Comparison of ENCODE assay signal across 8 cellular contexts in the genomic region with DNA sequence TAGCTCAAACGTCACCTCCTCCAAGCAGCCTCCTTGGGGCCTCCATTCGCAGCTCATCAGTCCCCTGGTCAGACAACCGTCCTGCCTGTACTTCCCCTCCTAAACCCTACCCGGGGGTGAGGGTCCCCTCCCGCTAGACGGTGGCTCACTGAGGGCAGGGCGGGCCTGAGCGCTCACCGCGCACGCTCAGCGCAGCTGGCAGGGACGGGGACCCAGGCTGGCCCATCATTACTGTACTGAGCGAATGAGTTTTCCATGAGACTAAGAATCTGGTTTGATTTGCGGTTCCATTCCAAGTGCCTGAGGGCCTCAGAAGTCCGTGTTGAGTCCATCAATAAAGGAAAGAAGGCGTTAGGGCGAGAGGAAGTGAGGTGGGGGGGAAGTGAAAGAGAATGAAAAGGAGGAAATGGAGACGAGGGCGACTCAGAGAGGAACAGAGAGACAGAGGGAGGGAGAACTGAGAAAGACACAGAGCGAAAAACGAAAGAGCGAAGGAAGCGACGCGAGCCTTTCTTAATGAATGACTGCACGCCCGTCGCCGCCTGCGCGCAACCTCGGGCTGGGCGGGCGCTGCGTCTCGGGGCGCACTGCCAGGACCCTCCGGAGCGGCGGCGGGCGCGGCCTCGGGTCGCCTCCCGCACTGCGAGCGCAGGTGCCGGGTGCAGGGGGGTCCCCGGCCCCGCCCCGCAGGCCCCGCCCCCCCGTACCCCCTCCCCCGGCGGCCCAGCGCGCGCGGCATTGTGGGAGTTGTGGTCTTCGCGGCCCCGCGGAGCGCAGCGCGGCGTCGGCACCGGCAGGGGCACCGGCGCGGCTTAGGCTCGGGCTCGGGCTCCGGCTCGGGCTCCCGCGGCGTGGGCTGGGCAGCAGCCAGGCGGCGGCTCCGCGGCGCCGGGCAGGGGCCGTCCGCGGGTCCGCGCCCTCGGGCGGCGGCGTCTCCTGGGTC. TPM values are rescaled to one million over a fixed set of nuclear protein-coding genes. Genes with fewer than 3 reads are reported as not detected.
DNase-seq lines count a peak whose midpoint lies in the region; ATAC-seq and TF ChIP-seq lines count a peak whose summit lies in the region.

A gene with protein sequence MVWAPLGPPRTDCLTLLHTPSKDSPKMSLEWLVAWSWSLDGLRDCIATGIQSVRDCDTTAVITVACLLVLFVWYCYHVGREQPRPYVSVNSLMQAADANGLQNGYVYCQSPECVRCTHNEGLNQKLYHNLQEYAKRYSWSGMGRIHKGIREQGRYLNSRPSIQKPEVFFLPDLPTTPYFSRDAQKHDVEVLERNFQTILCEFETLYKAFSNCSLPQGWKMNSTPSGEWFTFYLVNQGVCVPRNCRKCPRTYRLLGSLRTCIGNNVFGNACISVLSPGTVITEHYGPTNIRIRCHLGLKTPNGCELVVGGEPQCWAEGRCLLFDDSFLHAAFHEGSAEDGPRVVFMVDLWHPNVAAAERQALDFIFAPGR (plus strand): TSS at position 746 of the 943 bp plus-strand sequence. CDS start 4,356 bp downstream, outside the sequence.

- H3K4me3 ChIP-seq in OCI-LY1 (ENCODE audit: low read depth, low read length, poor library complexity, severe bottlenecking) (peak within 1 kb of the TSS; percentile 70), mucosa of stomach (ENCODE audit: low read length) (peak within 1 kb of the TSS; percentile 90)

- no peaks in the 10 kb centered on the region; the same call in 1 of the 2 replicates for H3F3A ChIP-seq in OCI-LY1 (ENCODE audit: insufficient read depth, low read length)

- peak; percentile 85 for ATAC-seq in CD4-positive, alpha-beta T cell (ENCODE audit: poor library complexity)
- peak; percentile 78 for ATAC-seq in GM19395 (IDR thresholded peaks at IDR 0.05; ENCODE audit: unreplicated experiment)
- peak; percentile 64 for ATAC-seq in HG03520 (IDR thresholded peaks at IDR 0.05; ENCODE audit: unreplicated experiment)

- H3K27me3 Mint-ChIP-seq in CD4-positive, alpha-beta T cell: no peaks in the 10 kb centered on the region

- H3K4me1 ChIP-seq in OCI-LY1 (ENCODE audit: insufficient read depth, low read length, severe bottlenecking) (peaks cover 45% of the 10 kb centered on the region), mucosa of stomach (ENCODE audit: control insufficient read depth, insufficient read depth, low read length) (peaks cover 24% of the 10 kb centered on the region)

- no peaks in the 10 kb centered on the region for H4K20me1 ChIP-seq in OCI-LY1 (ENCODE audit: insufficient read depth, low read length)

- H3K79me2 ChIP-seq in OCI-LY1 (ENCODE audit: insufficient read depth, low read length): no peaks in the 10 kb centered on the region

- H3K27ac Mint-ChIP-seq in CD4-positive, alpha-beta T cell: peak within 1 kb of the TSS; percentile 94

- peaks cover 31% of the 10 kb centered on the region for H3K4me1 Mint-ChIP-seq in CD4-positive, alpha-beta T cell (ENCODE audit: low read depth)

- peak within 1 kb of the TSS; percentile 94 for H3K4me2 ChIP-seq in OCI-LY1 (ENCODE audit: low read length)

- peaks cover 17% of the 10 kb centered on the region for H3K36me3 Mint-ChIP-seq in CD4-positive, alpha-beta T cell (ENCODE audit: low read depth)

- H3K9ac ChIP-seq in OCI-LY1 (ENCODE audit: low read length): peak within 1 kb of the TSS; percentile 73
- H3K9ac ChIP-seq in mucosa of stomach (ENCODE audit: low read length): peak within 1 kb of the TSS; percentile 88

- H3K27me3 ChIP-seq in CD4-positive, alpha-beta T cell (ENCODE audit: control insufficient read depth, insufficient read depth, low read length): no peaks in the 10 kb centered on the region
- H3K27me3 ChIP-seq in OCI-LY1 (ENCODE audit: insufficient read depth, low read length) (no peaks in the 10 kb centered on the region; the same call in 1 of the 2 replicates), mucosa of stomach (ENCODE audit: control insufficient read depth, insufficient read depth, low read length) (no peaks in the 10 kb centered on the region)

- intact Hi-C loops in CD4-positive, alpha-beta T cell (cut with DNase I, micrococcal nuclease): loop anchor here in 1 of 2 experiments (1.0 to 10.0 kb wide), 5 partner anchors 55 to 1486 kb away; partner anchors contain the start of genes HPS4, PITPNB and SRRD

- H3K9me3 ChIP-seq in CD4-positive, alpha-beta T cell (ENCODE audit: control insufficient read depth, low read length): no peaks in the 10 kb centered on the region
- 0 out of 2 replicates have a peak, but pooled peaks cover 1% of the 10 kb centered on the region for H3K9me3 ChIP-seq in OCI-LY1 (ENCODE audit: low read length)
- no peaks in the 10 kb centered on the region for H3K9me3 ChIP-seq in mucosa of stomach (ENCODE audit: control insufficient read depth, low read length)

- H3K9me3 Mint-ChIP-seq in CD4-positive, alpha-beta T cell: no peaks in the 10 kb centered on the region

- H3K36me3 ChIP-seq in OCI-LY1 (ENCODE audit: insufficient read depth, low read length) (peaks cover 3% of the 10 kb centered on the region; the same call in 1 of the 2 replicates), mucosa of stomach (ENCODE audit: control insufficient read depth, insufficient read depth, low read length) (no peaks in the 10 kb centered on the region)

- no peak for TF ChIP-seq CTCF in CD4-positive, alpha-beta T cell (IDR thresholded peaks at IDR 0.05)
- TF ChIP-seq CTCF in OCI-LY1 (IDR thresholded peaks at IDR 0.05; ENCODE audit: low read length): no peak

- CTCF ChIA-PET in CD4-positive, alpha-beta T cell (lab: Charles Lee): no interaction called here

- peak within 1 kb of the TSS; percentile 96 for H3K27ac ChIP-seq in CD4-positive, alpha-beta T cell (ENCODE audit: low read depth, low read length)
- peak within 1 kb of the TSS; percentile 85 for H3K27ac ChIP-seq in OCI-LY1 (ENCODE audit: low read depth, low read length, poor library complexity, severe bottlenecking)

- POLR2A ChIA-PET in CD4-positive, alpha-beta T cell (lab: Charles Lee): interaction anchor here (0.7 to 3.8 kb wide), 6 partner anchors 10 to 243 kb away, joined by 3 to 46 read pairs (median 4); partner anchors contain the start of genes HPS4, SRRD and TFIP11

- peak; percentile 61 to 84 (median 74) for DNase-seq in CD4-positive, alpha-beta T cell
- peak; percentile 29 for DNase-seq in activated CD8-positive, alpha-beta memory T cell treated with anti-CD3 and anti-CD28 coated beads, Interleukin-2, amount 50 U/mL, for 24 hours (ENCODE audit: extremely low read depth)
- peak; percentile 72 for DNase-seq in epidermal melanocyte (ENCODE audit: insufficient read length, low spot score)
- peak; percentile 69 for DNase-seq in stimulated activated CD8-positive, alpha-beta memory T cell treated with anti-CD3 and anti-CD28 coated beads, Interleukin-4, amount 100 ng/mL, for 24 hours (ENCODE audit: low read depth)

- peak within 1 kb of the TSS; percentile 15; the same call in 1 of the 2 replicates for H2AFZ ChIP-seq in OCI-LY1 (ENCODE audit: low read length)

- no peaks in the 10 kb centered on the region for H3K9me2 ChIP-seq in OCI-LY1 (ENCODE audit: low read depth, low read length)

- peak within 1 kb of the TSS; percentile 98 for H3K4me3 Mint-ChIP-seq in CD4-positive, alpha-beta T cell

RNA-seq across cellular contexts. Expression of the gene that starts here (rescaled TPM):
- under 1 TPM; 0.70 to 0.85 TPM for total RNA-seq in CD4-positive, alpha-beta T cell

Comparison
In these comparisons a context has a peak if more than half of its experiments do, and no peak if none do; other contexts are left out.
1. Peak in every context shown above with its lines: DNase-seq, ATAC-seq, H3K4me3 ChIP-seq and H3K27ac ChIP-seq.
2. Peak in DNase-seq, ATAC-seq and H3K27ac ChIP-seq in CD4-positive, alpha-beta T cell; RNA of the gene not detected or under 1 TPM.